Comparison of ENCODE assay signal across 8 cellular contexts in genomic region chr17:42674755-42675347, GRCh38. TPM values are rescaled to one million over a fixed set of nuclear protein-coding genes. Genes with fewer than 3 reads are reported as not detected.
DNase-seq lines count a peak whose midpoint lies in the region; ATAC-seq and TF ChIP-seq lines count a peak whose summit lies in the region.

No MANE protein-coding gene starts in this region.

- TF ChIP-seq CTCF in PC-3 (conservative IDR thresholded peaks at IDR 0.05; ENCODE audit: low read depth, low read length) (no peak), glutamatergic neuron (IDR thresholded peaks at IDR 0.05; ENCODE audit: partially characterized antibody, unreplicated experiment) (no peak), spleen (IDR thresholded peaks at IDR 0.05 in 8 of 11, conservative IDR thresholded peaks at IDR 0.05 in 3 of 11) (no peak)

- peaks cover 19% of the 10 kb centered on the region for H3K27me3 Mint-ChIP-seq in glutamatergic neuron (ENCODE audit: unreplicated experiment)

- peaks cover 10% of the 10 kb centered on the region for H3K4me1 Mint-ChIP-seq in glutamatergic neuron (ENCODE audit: low read depth, unreplicated experiment)

- CTCF ChIA-PET in PC-3 (lab: Charles Lee) = interaction anchor here (1.4 kb wide), 1 partner anchor 66 kb away, joined by 4 read pairs; the partner anchor contains the start of genes RETREG3 and TUBG1

- no peak overlapping the region for H3K27ac Mint-ChIP-seq in glutamatergic neuron (ENCODE audit: unreplicated experiment)

- TF ChIP-seq POLR2A in spleen (IDR thresholded peaks at IDR 0.05) = no peak

- H3K9me2 ChIP-seq in PC-3 (replicated peaks; ENCODE audit: low read length) = no peaks in the 10 kb centered on the region

- H3K4me2 ChIP-seq in PC-3 (ENCODE audit: low read length) = peak overlapping the region; percentile 99

- no TSS peak for BruUV-seq in PC-3 (replicated peaks; lab: Mats Ljungman, UMichigan)

- H3K27me3 ChIP-seq in PC-3 (ENCODE audit: low read length) (no peaks in the 10 kb centered on the region), spleen (replicated peaks in 1 of 7) (peaks cover 0 to 71% (median 42%) of the 10 kb centered on the region in 7 donors)

- peaks cover 28% of the 10 kb centered on the region for H3K4me1 ChIP-seq in PC-3 (ENCODE audit: insufficient read depth, low read length)
- H3K4me1 ChIP-seq in spleen = peaks cover 42 to 97% (median 86%) of the 10 kb centered on the region in 6 donors

- peak overlapping the region; percentile 82 for H3K4me3 Mint-ChIP-seq in glutamatergic neuron (ENCODE audit: unreplicated experiment)

- peak; percentile 8 for DNase-seq in DMS153 treated with DMSO at 0.1 percent for 48 hours (lab: John Stamatoyannopoulos, UW; ENCODE audit: unreplicated experiment)
- no peak for DNase-seq in DMS153 (lab: John Stamatoyannopoulos, UW)
- DNase-seq in PC-3 = no peak
- no peak for DNase-seq in glutamatergic neuron
- DNase-seq in spleen = no peak
- no peak for DNase-seq in Kasumi-1 (lab: John Stamatoyannopoulos, UW)
- DNase-seq in activated gamma-delta T cell treated with Interleukin-2 at 50 U/mL for 16 hours = no peak
- DNase-seq in UCSD-AML1 (lab: John Stamatoyannopoulos, UW; ENCODE audit: unreplicated experiment) = no peak

- H3K9me3 ChIP-seq in PC-3 (ENCODE audit: low read length) = no peaks in the 10 kb centered on the region
- H3K9me3 ChIP-seq in spleen = no peaks in the 10 kb centered on the region

- intact Hi-C loops in PC-3 (cut with micrococcal nuclease) = loop anchor here (5.0 kb wide), 1 partner anchor 68 kb away; the partner anchor contains the start of genes RETREG3 and TUBG1
- intact Hi-C loops in spleen (cut with DNase I; ENCODE audit: low total_unique reads) = loop anchor here (5.0 kb wide), 1 partner anchor 68 kb away; the partner anchor contains the start of genes RETREG3 and TUBG1

- ATAC-seq in PC-3 = no peak

- H3K9me3 Mint-ChIP-seq in glutamatergic neuron (ENCODE audit: unreplicated experiment) = peaks cover 10% of the 10 kb centered on the region

- 18 to 27% (median 22%) methylated on average over 8 to 9 of the region's 9 CpGs for WGBS in spleen, 5 donors

- H3K4me3 ChIP-seq in PC-3 (ENCODE audit: low read length) = peak overlapping the region; percentile 97
- H3K4me3 ChIP-seq in spleen = peak overlapping the region; percentile 66 to 90 (median 76)

- 0 out of 2 replicates have a peak, but pooled peaks cover 4% of the 10 kb centered on the region for H4K20me1 ChIP-seq in PC-3 (ENCODE audit: low read length)

- H2AFZ ChIP-seq in PC-3 (ENCODE audit: low read length) = no peak overlapping the region

- peaks cover 6% of the 10 kb centered on the region for H3F3A ChIP-seq in PC-3 (ENCODE audit: low read length, unreplicated experiment)

- H3K36me3 ChIP-seq in PC-3 (ENCODE audit: low read depth, low read length) = no peaks in the 10 kb centered on the region
- H3K36me3 ChIP-seq in spleen = peaks cover 0 to 37% (median 6%) of the 10 kb centered on the region in 6 donors

- peak overlapping the region; percentile 70; the same call in 1 of the 2 replicates for H3K9ac ChIP-seq in PC-3 (ENCODE audit: low read length)

- no peak overlapping the region for H3K27ac ChIP-seq in PC-3 (ENCODE audit: low read length)
- H3K27ac ChIP-seq in spleen = peak overlapping the region in 5 of 8 donors; percentile 54 to 96 (median 93)

- H3K36me3 Mint-ChIP-seq in glutamatergic neuron (ENCODE audit: unreplicated experiment) = no peaks in the 10 kb centered on the region

- POLR2A ChIA-PET in PC-3 (lab: Charles Lee; ENCODE audit: unreplicated experiment) = interaction anchor here (0.5 kb wide), 1 partner anchor 17 kb away, joined by 10 read pairs; no protein-coding TSS in a partner anchor

- H3K79me2 ChIP-seq in PC-3 (ENCODE audit: low read length) = peaks cover 26% of the 10 kb centered on the region

RNA-seq across cellular contexts. Expression of gene PLEKHH3, which starts 1.9 kb away (rescaled TPM):
- 20.1 and 27.8 TPM in 2 replicates for total RNA-seq in PC-3 (2014; rRNA removed)
- total RNA-seq in glutamatergic neuron (ENCODE audit: unreplicated experiment) = 40.6 TPM
- 10 to 100 TPM; 10.8 to 19.5 (median 14.6) TPM for total RNA-seq in spleen
- 10 to 100 TPM in 2 of 3 donors, 1 to 10 TPM in 1; 9.4 to 16.0 (median 13.1) TPM for polyA plus RNA-seq in spleen

RNA-seq across cellular contexts. Expression of gene CCR10, which starts 6.8 kb away (rescaled TPM):
- total RNA-seq in PC-3 (2014; rRNA removed) = 0.58 TPM in 1 of 2 replicates, not detected in the other
- total RNA-seq in glutamatergic neuron (ENCODE audit: unreplicated experiment) = 1.6 TPM
- 1 to 10 TPM in 5 of 7 donors, under 1 TPM in 2; 0.51 to 4.7 (median 2.0) TPM for total RNA-seq in spleen
- 1 to 10 TPM in 1 of 3 donors, under 1 TPM in 2; 0.71 to 1.1 (median 0.76) TPM for polyA plus RNA-seq in spleen

RNA-seq across cellular contexts. Expression of gene CNTNAP1, which starts 7.5 kb away (rescaled TPM):
- total RNA-seq in PC-3 (2014; rRNA removed) (4.6 and 6.6 TPM in 2 replicates), glutamatergic neuron (ENCODE audit: unreplicated experiment) (44.8 TPM), spleen (10 to 100 TPM in 3 of 7 donors, 1 to 10 TPM in 4; 3.9 to 11.2 (median 7.5) TPM)
- 1 to 10 TPM; 1.1 to 3.1 (median 1.6) TPM for polyA plus RNA-seq in spleen

RNA-seq across cellular contexts. Expression of gene TUBG2, which starts 15.8 kb away (rescaled TPM):
- total RNA-seq in PC-3 (2014; rRNA removed) = 6.0 and 7.1 TPM in 2 replicates
- total RNA-seq in glutamatergic neuron (ENCODE audit: unreplicated experiment) = 22.1 TPM
- total RNA-seq in spleen = 10 to 100 TPM; 13.8 to 24.9 (median 16.6) TPM
- polyA plus RNA-seq in spleen = 10 to 100 TPM in 1 of 3 donors, 1 to 10 TPM in 2; 4.9 to 12.5 (median 8.4) TPM
